ENCODE assay signal across 8 cellular contexts in genomic region chr14:55051165-55051425, GRCh38. TPM values are rescaled to one million over a fixed set of nuclear protein-coding genes. Genes with fewer than 3 reads are reported as not detected.
DNase-seq lines count a peak whose midpoint lies in the region; ATAC-seq and TF ChIP-seq lines count a peak whose summit lies in the region.

No MANE protein-coding gene starts in this region.

- H3K9me3 ChIP-seq in BLaER1 (no peaks in the 10 kb centered on the region), SK-N-MC (ENCODE audit: low read depth, low read length) (no peaks in the 10 kb centered on the region)

- no peak for DNase-seq in SK-N-MC (ENCODE audit: low read depth, low spot score)
- DNase-seq in foreskin keratinocyte, result no peak
- DNase-seq in stimulated activated naive B cell treated with anti-CD40 and anti-IgM and Interleukin-4, amounts not matched to agents 10 μg/mL and 1 μg/mL and 100 μg/mL, for 72 hours, result no peak
- DNase-seq in NCI-H1694 (lab: John Stamatoyannopoulos, UW), result no peak
- DNase-seq in NCI-H524 (lab: John Stamatoyannopoulos, UW), result no peak
- no peak for DNase-seq in activated effector memory CD4-positive, alpha-beta T cell treated with anti-CD3 and anti-CD28 coated beads, Interleukin-2, amount 50 U/mL, for 16 hours

- peak overlapping the region; percentile 96 for H3K4me3 ChIP-seq in BLaER1
- peak overlapping the region; percentile 99 for H3K4me3 ChIP-seq in SK-N-MC

- peaks cover 16 to 32% of the 10 kb centered on the region in 2 donors for H3K4me1 Mint-ChIP-seq in stimulated activated naive B cell treated with anti-CD40 and anti-IgM and Interleukin-4, amounts not matched to agents 10 μg/mL and 1 μg/mL and 100 μg/mL, for 72 hours

- H3K9ac ChIP-seq in BLaER1 (peak overlapping the region; percentile 99), SK-N-MC (ENCODE audit: insufficient read length) (peak overlapping the region; percentile 56)

- H3K9me3 Mint-ChIP-seq in stimulated activated naive B cell treated with anti-CD40 and anti-IgM and Interleukin-4, amounts not matched to agents 10 μg/mL and 1 μg/mL and 100 μg/mL, for 72 hours, result no peaks in the 10 kb centered on the region

- H3K36me3 ChIP-seq in BLaER1 (peaks cover 26% of the 10 kb centered on the region), SK-N-MC (ENCODE audit: insufficient read depth, low read length) (peaks cover 35% of the 10 kb centered on the region)

- H3K27me3 Mint-ChIP-seq in stimulated activated naive B cell treated with anti-CD40 and anti-IgM and Interleukin-4, amounts not matched to agents 10 μg/mL and 1 μg/mL and 100 μg/mL, for 72 hours, result no peaks in the 10 kb centered on the region

- H3K27me3 ChIP-seq in BLaER1 (no peaks in the 10 kb centered on the region), foreskin keratinocyte (no peaks in the 10 kb centered on the region)

- peaks cover 43% of the 10 kb centered on the region for H4K20me1 ChIP-seq in BLaER1

- peak; percentile 15 for ATAC-seq in GM21576 (IDR thresholded peaks at IDR 0.05; ENCODE audit: unreplicated experiment)
- no peak for ATAC-seq in foreskin keratinocyte
- peak; percentile 38 to 47 for ATAC-seq in stimulated activated naive B cell treated with anti-CD40 and anti-IgM and Interleukin-4, amounts not matched to agents 10 μg/mL and 1 μg/mL and 100 μg/mL, for 72 hours (replicated peaks)

- peak overlapping the region; percentile 89 to 91 for H3K4me3 Mint-ChIP-seq in stimulated activated naive B cell treated with anti-CD40 and anti-IgM and Interleukin-4, amounts not matched to agents 10 μg/mL and 1 μg/mL and 100 μg/mL, for 72 hours

- peaks cover 10 to 15% of the 10 kb centered on the region in 2 donors for H3K36me3 Mint-ChIP-seq in stimulated activated naive B cell treated with anti-CD40 and anti-IgM and Interleukin-4, amounts not matched to agents 10 μg/mL and 1 μg/mL and 100 μg/mL, for 72 hours

- peak overlapping the region; percentile 99 for H3K27ac ChIP-seq in BLaER1
- peak overlapping the region; percentile 95 for H3K27ac ChIP-seq in SK-N-MC
- peak overlapping the region; percentile 16 for H3K27ac ChIP-seq in foreskin keratinocyte

- H3K4me1 ChIP-seq in BLaER1, result peaks cover 23% of the 10 kb centered on the region
- no peaks in the 10 kb centered on the region for H3K4me1 ChIP-seq in foreskin keratinocyte

- H3K27ac Mint-ChIP-seq in stimulated activated naive B cell treated with anti-CD40 and anti-IgM and Interleukin-4, amounts not matched to agents 10 μg/mL and 1 μg/mL and 100 μg/mL, for 72 hours, result peak overlapping the region; percentile 99

- peak overlapping the region; percentile 86 for H3K4me2 ChIP-seq in BLaER1

- no peak for TF ChIP-seq CTCF in foreskin keratinocyte (conservative IDR thresholded peaks at IDR 0.05)

RNA-seq across cellular contexts. Expression of gene MAPK1IP1L, which starts 0.4 kb away (rescaled TPM):
- total RNA-seq in foreskin keratinocyte, result 72.8 and 73.9 TPM in 2 replicates
- polyA plus RNA-seq in foreskin keratinocyte, result 38.7 and 44.5 TPM in 2 replicates

RNA-seq across cellular contexts. Expression of gene SOCS4, which starts 24.1 kb away (rescaled TPM):
- total RNA-seq in foreskin keratinocyte, result 18.4 and 19.1 TPM in 2 replicates
- polyA plus RNA-seq in foreskin keratinocyte, result 3.4 and 4.5 TPM in 2 replicates

RNA-seq across cellular contexts. Expression of gene WDHD1, which starts 24.2 kb away (rescaled TPM):
- total RNA-seq in foreskin keratinocyte, result 24.2 and 30.0 TPM in 2 replicates
- 10.6 and 13.2 TPM in 2 replicates for polyA plus RNA-seq in foreskin keratinocyte

Comparison
In these comparisons a context has a peak if more than half of its experiments do, and no peak if none do; other contexts are left out.
1. H3K27ac ChIP-seq: peak in every context shown above with its lines; median percentile 99 in BLaER1; 95 in SK-N-MC; 16 in foreskin keratinocyte.